Comparison of ENCODE assay signal across 33 cellular contexts in genomic region chr7:25876092-25876491, GRCh38.
"Had no signal": no experiment of that assay in that cellular context is flagged by ENCODE, and none has a peak within 500 bp of the region (broad histone marks: within the 10 kb centered on the region; RNA-seq: fewer than 3 reads in every experiment).

No MANE protein-coding gene starts in this region.

- H3K9me3 ChIP-seq: adrenal gland, ascending aorta, body of pancreas, breast epithelium had no signal

- H3K36me3 ChIP-seq: adrenal gland, ascending aorta, brain microvascular endothelial cell, breast epithelium, cardiac muscle cell had no signal

- H3K27me3 ChIP-seq: ascending aorta, body of pancreas, cardiac muscle cell had no signal

- FAIRE-seq: astrocyte, bronchial epithelial cell had no signal

- H3K27ac ChIP-seq: adrenal gland, ascending aorta, body of pancreas, brain microvascular endothelial cell, breast epithelium, cardiac muscle cell had no signal

- H3K4me3 ChIP-seq: adrenal gland, ascending aorta, body of pancreas, breast epithelium, cardiac muscle cell had no signal

- DNase-seq: activated effector memory CD4-positive, alpha-beta T cell treated with anti-CD3 and anti-CD28 coated beads, Interleukin-2, amount 50 U/mL, for 16 hours; activated effector memory CD4-positive, alpha-beta T cell treated with Interleukin-2 at 50 U/mL for 16 hours; activated gamma-delta T cell; activated gamma-delta T cell treated with Interleukin-2 at 50 U/mL for 16 hours; activated naive CD4-positive, alpha-beta T cell; activated naive CD4-positive, alpha-beta T cell treated with anti-CD3 and anti-CD28 coated beads for 36 hours; activated naive CD4-positive, alpha-beta T cell treated with anti-CD3 and anti-CD28 coated beads, Interleukin-2, amount 10 ng/mL, durations not matched to agents 7 days and 5 days; activated naive CD4-positive, alpha-beta T cell treated with anti-CD3 and anti-CD28 coated beads, Interleukin-2, amount 50 U/mL, for 16 hours; activated naive CD4-positive, alpha-beta T cell treated with Interleukin-2 at 50 U/mL for 16 hours; activated naive CD8-positive, alpha-beta T cell treated with anti-CD3 and anti-CD28 coated beads for 36 hours; activated naive CD8-positive, alpha-beta T cell treated with anti-CD3 and anti-CD28 coated beads, Interleukin-2, amount 10 ng/mL, durations not matched to agents 7 days and 5 days; activated naive CD8-positive, alpha-beta T cell treated with anti-CD3 and anti-CD28 coated beads, Interleukin-2, amount 50 U/mL, for 24 hours; activated T-cell treated with anti-CD3 and anti-CD28 coated beads, Interleukin-2, amount 50 U/mL, for 24 hours; activated T-cell treated with anti-CD3 and anti-CD28 coated beads, Interleukin-2, amount 50 U/mL, for 4 hours; activated T-cell treated with anti-CD3 and anti-CD28 coated beads, Interleukin-2, amount 50 U/mL, for 48 hours; activated T-cell treated with anti-CD3 and anti-CD28 coated beads, Interleukin-2, amount 50 U/mL, for 72 hours; adrenal gland; amniotic stem cell; amygdala; anterior cingulate cortex; aorta; body of pancreas; brain microvascular endothelial cell; caudate nucleus; central memory CD4-positive, alpha-beta T cell; cerebellar nuclear complex had no signal

- ATAC-seq: activated naive CD4-positive, alpha-beta T cell treated with anti-CD3 and anti-CD28 coated beads, Interleukin-2, amount 50 U/mL, for 72 hours; activated naive CD8-positive, alpha-beta T cell treated with anti-CD3 and anti-CD28 coated beads, Interleukin-2, amount 50 U/mL, for 24 hours; activated T-cell treated with anti-CD3 and anti-CD28 coated beads, Interleukin-2, amount 50 U/mL, for 4 hours; activated T-cell treated with anti-CD3 and anti-CD28 coated beads, Interleukin-2, amount 50 U/mL, for 72 hours; activated T-helper 17 cell treated with anti-CD3 and anti-CD28 coated beads, Interleukin-2, amount 50 U/mL, for 72 hours; body of pancreas had no signal

- H3K4me1 ChIP-seq: adrenal gland, ascending aorta, body of pancreas, breast epithelium had no signal
